ENCODE assay signal across 11 cellular contexts in genomic region chr6:112307707-112308106, GRCh38. TPM values are rescaled to one million over a fixed set of nuclear protein-coding genes. Genes with fewer than 3 reads are reported as not detected.
A peak's percentile ranks its signal among the peaks of the same experiment; 100 is the strongest.
DNase-seq lines count a peak whose midpoint lies in the region; ATAC-seq and TF ChIP-seq lines count a peak whose summit lies in the region.
"Had no signal": no experiment of that assay in that cellular context is flagged by ENCODE, and none has a peak within 500 bp of the region (broad histone marks: within the 10 kb centered on the region; RNA-seq: fewer than 3 reads in every experiment).

No MANE protein-coding gene starts in this region.

- H3K36me3 ChIP-seq in adipocyte (ENCODE audit: control insufficient read depth, insufficient read depth, low read length, severe bottlenecking), result no peaks in the 10 kb centered on the region

- H3K4me3 ChIP-seq in GM12864 (ENCODE audit: low read depth, low read length), result no peak overlapping the region
- H3K4me3 ChIP-seq in adipocyte (ENCODE audit: low read length), result peak overlapping the region; percentile 12
- H3K4me3 ChIP-seq: K562 had no signal

- DNase-seq in GM12864 (ENCODE audit: low read depth) (peak; percentile 31), adipocyte (ENCODE audit: low read depth) (no peak), NCI-H774 (lab: John Stamatoyannopoulos, UW) (no peak), COLO829 (ENCODE audit: low spot score) (no peak), SK-N-DZ (ENCODE audit: low spot score) (no peak), mucosa of gallbladder (ENCODE audit: low spot score) (no peak)
- DNase-seq: nucleus accumbens had no signal

- H3K9ac ChIP-seq in adipocyte (ENCODE audit: low read length), result no peak overlapping the region

- no peaks in the 10 kb centered on the region for H3K9me3 ChIP-seq in adipocyte (ENCODE audit: control insufficient read depth, low read length)

- peaks cover 50% of the 10 kb centered on the region for H3K4me1 ChIP-seq in adipocyte (ENCODE audit: control insufficient read depth, insufficient read depth, low read length)

- ATAC-seq in GM19438 (IDR thresholded peaks at IDR 0.05; ENCODE audit: low read depth, unreplicated experiment) (peak; percentile 100), HG03066 (IDR thresholded peaks at IDR 0.05; ENCODE audit: low read depth, unreplicated experiment) (peak; percentile 99)
- ATAC-seq: K562 had no signal

- TF ChIP-seq CTCF in GM12864 (IDR thresholded peaks at IDR 0.05; ENCODE audit: low read depth, low read length, missing control alignments), result no peak

- no peaks in the 10 kb centered on the region for H3K27me3 ChIP-seq in adipocyte (replicated peaks; ENCODE audit: control insufficient read depth, insufficient read depth, low read length)

RNA-seq across cellular contexts. Expression of gene RFPL4B, which starts 39.4 kb away (rescaled TPM):
- not detected in 2 replicates for polyA plus RNA-seq in SK-N-DZ (2014; cell fraction: cytosol; rRNA removed)
- polyA plus RNA-seq in SK-N-DZ (2014; cell fraction: nucleus; rRNA removed), result not detected in 2 replicates
- total RNA-seq in mucosa of gallbladder, result not detected
- total RNA-seq: RPMI7951 had no signal

RNA-seq across cellular contexts. Expression of gene LAMA4, which starts 53.3 kb away (rescaled TPM):
- 0.08 and 0.34 TPM in 2 replicates for polyA plus RNA-seq in SK-N-DZ (2014; cell fraction: cytosol; rRNA removed)
- polyA plus RNA-seq in SK-N-DZ (2014; cell fraction: nucleus; rRNA removed), result 0.24 and 0.30 TPM in 2 replicates
- total RNA-seq in mucosa of gallbladder, result 67.8 TPM
